In the genomic region with DNA sequence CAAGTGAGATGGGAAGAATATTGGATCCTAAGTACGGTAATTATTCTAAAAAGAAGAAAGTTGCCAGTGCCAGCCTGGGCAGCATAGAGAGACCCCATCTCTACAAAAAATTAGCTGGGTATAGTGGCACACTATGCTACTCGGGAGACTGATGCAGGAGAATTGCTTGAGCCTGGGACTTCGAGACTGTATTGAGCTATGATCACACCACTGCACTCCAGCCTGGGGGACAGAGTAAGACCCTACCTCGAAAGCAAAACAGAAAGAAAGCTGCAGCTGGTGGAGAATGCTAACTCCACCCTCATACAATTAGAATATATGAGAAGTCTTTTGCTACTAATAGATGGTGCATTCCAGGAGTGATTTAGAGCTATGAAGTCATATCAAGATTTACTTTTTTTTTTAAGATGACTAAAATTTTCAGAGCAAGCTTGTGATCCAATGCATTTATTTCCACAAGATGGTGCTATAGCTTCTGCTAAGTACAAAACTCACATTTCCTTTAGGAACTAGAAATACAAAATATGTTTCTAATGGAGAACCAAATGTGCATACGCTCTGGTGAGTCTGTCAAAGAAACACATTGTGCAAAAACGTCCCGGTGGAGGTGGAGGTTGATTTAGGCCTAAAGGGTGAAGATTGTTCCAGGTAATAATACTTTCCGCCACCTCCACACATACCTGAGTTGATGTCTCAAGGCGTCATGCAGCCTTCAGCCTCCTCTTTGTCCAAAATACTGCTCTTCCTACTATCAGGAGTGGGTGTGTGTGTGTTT, we compare ENCODE assay signal across 13 cellular contexts. TPM values are rescaled to one million over a fixed set of nuclear protein-coding genes. Genes with fewer than 3 reads are reported as not detected.
DNase-seq lines count a peak whose midpoint lies in the region; ATAC-seq and FAIRE-seq lines count a peak whose summit lies in the region.
"Not testable (repeated sequence)": the region's sequence is repeated elsewhere in the genome, so short reads cannot be mapped to it uniquely, and the experiment has no call there.
"Had no signal": no experiment of that assay in that cellular context is flagged by ENCODE, and none has a peak within 500 bp of the region (broad histone marks: within the 10 kb centered on the region; RNA-seq: fewer than 3 reads in every experiment).

No MANE protein-coding gene starts in this region.

- H3K36me3 Mint-ChIP-seq in activated naive CD8-positive, alpha-beta T cell treated with anti-CD3 and anti-CD28 coated beads, Interleukin-2, amount 10 ng/mL, durations not matched to agents 7 days and 5 days; naive thymus-derived CD8-positive, alpha-beta T cell: not testable (repeated sequence)

- intact Hi-C loops in Right ventricle myocardium superior (cut with DNase I): not testable (repeated sequence)

- ATAC-seq in GM18867 (IDR thresholded peaks at IDR 0.05; ENCODE audit: unreplicated experiment) (peak; percentile 63), GM21529 (IDR thresholded peaks at IDR 0.05; ENCODE audit: unreplicated experiment) (peak; percentile 57), HG03159 (IDR thresholded peaks at IDR 0.05; ENCODE audit: unreplicated experiment) (peak; percentile 45), Right ventricle myocardium superior (ENCODE audit: poor library complexity) (peak; percentile 60)
- peak; percentile 62 for ATAC-seq in activated naive CD8-positive, alpha-beta T cell treated with anti-CD3 and anti-CD28 coated beads, Interleukin-2, amount 10 ng/mL, durations not matched to agents 7 days and 5 days (ENCODE audit: low read depth)
- peak; percentile 32 to 64 for ATAC-seq in naive thymus-derived CD8-positive, alpha-beta T cell

- H3K27ac Mint-ChIP-seq in activated naive CD8-positive, alpha-beta T cell treated with anti-CD3 and anti-CD28 coated beads, Interleukin-2, amount 10 ng/mL, durations not matched to agents 7 days and 5 days; naive thymus-derived CD8-positive, alpha-beta T cell: not testable (repeated sequence)

- not testable (repeated sequence) for H3K4me3 Mint-ChIP-seq in activated naive CD8-positive, alpha-beta T cell treated with anti-CD3 and anti-CD28 coated beads, Interleukin-2, amount 10 ng/mL, durations not matched to agents 7 days and 5 days; naive thymus-derived CD8-positive, alpha-beta T cell

- peak; percentile 88 for FAIRE-seq in A204.1 (lab: Jason Lieb, UNC)
- FAIRE-seq in RCC 7860 (lab: Jason Lieb, UNC): peak; percentile 86

- H3K27me3 Mint-ChIP-seq in activated naive CD8-positive, alpha-beta T cell treated with anti-CD3 and anti-CD28 coated beads, Interleukin-2, amount 10 ng/mL, durations not matched to agents 7 days and 5 days; naive thymus-derived CD8-positive, alpha-beta T cell: not testable (repeated sequence)

- not testable (repeated sequence) for H3K4me1 Mint-ChIP-seq in activated naive CD8-positive, alpha-beta T cell treated with anti-CD3 and anti-CD28 coated beads, Interleukin-2, amount 10 ng/mL, durations not matched to agents 7 days and 5 days; naive thymus-derived CD8-positive, alpha-beta T cell

- not testable (repeated sequence) for H3K9me3 Mint-ChIP-seq in activated naive CD8-positive, alpha-beta T cell treated with anti-CD3 and anti-CD28 coated beads, Interleukin-2, amount 10 ng/mL, durations not matched to agents 7 days and 5 days; naive thymus-derived CD8-positive, alpha-beta T cell

- POLR2A ChIA-PET in activated naive CD8-positive, alpha-beta T cell treated with anti-CD3 and anti-CD28 coated beads, Interleukin-2, amount 10 ng/mL, durations not matched to agents 7 days and 5 days (lab: Charles Lee): not testable (repeated sequence)
- POLR2A ChIA-PET in naive thymus-derived CD8-positive, alpha-beta T cell (lab: Charles Lee): interaction anchor here (0.6 kb wide), 1 partner anchor 430 kb away, joined by 3 read pairs; the partner anchor contains the start of gene TCAF1

- DNase-seq in RCC 7860 (ENCODE audit: low spot score); activated naive CD8-positive, alpha-beta T cell treated with anti-CD3 and anti-CD28 coated beads, Interleukin-2, amount 10 ng/mL, durations not matched to agents 7 days and 5 days; Right ventricle myocardium superior: not testable (repeated sequence)
- peak in 2 of 10 donors; percentile 16 to 30 for DNase-seq in naive thymus-derived CD8-positive, alpha-beta T cell

RNA-seq across cellular contexts. Expression of gene OR2A1, which starts 19.2 kb away (rescaled TPM):
- total RNA-seq in activated naive CD8-positive, alpha-beta T cell treated with anti-CD3 and anti-CD28 coated beads, Interleukin-2, amount 10 ng/mL, durations not matched to agents 7 days and 5 days: under 1 TPM in 1 of 2 experiments, not detected in 1; 0.06 TPM
- total RNA-seq in Right ventricle myocardium superior: not detected
- not detected for total RNA-seq in naive thymus-derived CD8-positive, alpha-beta T cell
- polyA plus RNA-seq in naive thymus-derived CD8-positive, alpha-beta T cell: under 1 TPM in 2 of 3 donors, not detected in 1; 0.55 to 0.76 TPM
- total RNA-seq: A172, cardiac muscle cell, frontal cortex, prostate gland had no signal
- polyA plus RNA-seq: cardiac muscle cell, neural cell had no signal

RNA-seq across cellular contexts. Expression of gene ARHGEF5, which starts 23.8 kb away (rescaled TPM):
- total RNA-seq in activated naive CD8-positive, alpha-beta T cell treated with anti-CD3 and anti-CD28 coated beads, Interleukin-2, amount 10 ng/mL, durations not matched to agents 7 days and 5 days: 1 to 10 TPM; 7.6 to 7.7 TPM
- 1.6 TPM for total RNA-seq in Right ventricle myocardium superior
- 10 to 100 TPM; 11.9 to 12.9 TPM for total RNA-seq in naive thymus-derived CD8-positive, alpha-beta T cell
- polyA plus RNA-seq in naive thymus-derived CD8-positive, alpha-beta T cell: 1 to 10 TPM in 1 of 3 donors, under 1 TPM in 2; 0.45 to 3.0 (median 0.66) TPM
- total RNA-seq: A172 had no signal
- polyA plus RNA-seq: neural cell had no signal
